Comparison of ENCODE assay signal across 9 cellular contexts in genomic region chr1:214439352-214440119, GRCh38.
A peak's percentile ranks its signal among the peaks of the same experiment; 100 is the strongest.
DNase-seq lines count a peak whose midpoint lies in the region; ATAC-seq, FAIRE-seq and TF ChIP-seq lines count a peak whose summit lies in the region.
"Had no signal": no experiment of that assay in that cellular context is flagged by ENCODE, and none has a peak within 500 bp of the region (broad histone marks: within the 10 kb centered on the region; RNA-seq: fewer than 3 reads in every experiment).

No MANE protein-coding gene starts in this region.

- no peaks in the 10 kb centered on the region for H3K27me3 ChIP-seq in stomach

- no peaks in the 10 kb centered on the region for H3K36me3 ChIP-seq in kidney (ENCODE audit: control insufficient read depth in 1 of 2, insufficient read depth in 2 of 2, low read length in 2 of 2)
- H3K36me3 ChIP-seq in stomach = no peaks in the 10 kb centered on the region
- H3K36me3 ChIP-seq: Peyer's patch had no signal

- H3K9me3 ChIP-seq in kidney (ENCODE audit: control insufficient read depth in 1 of 2, low read length in 2 of 2) (no peaks in the 10 kb centered on the region), stomach (no peaks in the 10 kb centered on the region)
- H3K9me3 ChIP-seq: Peyer's patch had no signal

- H3K27ac ChIP-seq in kidney (ENCODE audit: low read depth in 2 of 2, low read length in 2 of 2) (peak overlapping the region; percentile 45 to 63), stomach (peak overlapping the region; percentile 30 to 88 (median 69))

- H3K9me3 Mint-ChIP-seq in activated naive CD8-positive, alpha-beta T cell treated with anti-CD3 and anti-CD28 coated beads for 36 hours = no peaks in the 10 kb centered on the region

- TF ChIP-seq CTCF in kidney (IDR thresholded peaks at IDR 0.05; ENCODE audit: borderline replicate concordance, extremely low read depth, insufficient read depth) (no peak), stomach (IDR thresholded peaks at IDR 0.05) (no peak)

- peak overlapping the region in 1 of 2 donors; percentile 15 for H3K9ac ChIP-seq in kidney (ENCODE audit: low read length in 2 of 2)

- DNase-seq in DMS53 (lab: John Stamatoyannopoulos, UW) (peak; percentile 98), NCI-H510A treated with DMSO at 0.1 percent for 48 hours (lab: John Stamatoyannopoulos, UW) (peak; percentile 90), kidney (no peak), stomach (peak; percentile 64), G401 (ENCODE audit: low spot score) (no peak)
- DNase-seq in activated naive CD8-positive, alpha-beta T cell treated with anti-CD3 and anti-CD28 coated beads for 36 hours = peak; percentile 32

- no peak for FAIRE-seq in kidney (lab: Jason Lieb, UNC)

- in situ Hi-C loops in G401 (cut with HindIII; ENCODE audit: low sequenced_read_pairs) = loop anchor here (5.0 kb wide), 1 partner anchor 143 kb away; no protein-coding TSS in a partner anchor

- TF ChIP-seq EP300 in stomach (IDR thresholded peaks at IDR 0.05) = no peak

- H3K4me3 ChIP-seq in kidney (ENCODE audit: low read length in 2 of 2) = peak overlapping the region; percentile 22 to 32
- H3K4me3 ChIP-seq in stomach = peak overlapping the region in 1 of 4 donors; percentile 6
- H3K4me3 ChIP-seq: Peyer's patch had no signal

- H3K4me1 Mint-ChIP-seq in activated naive CD8-positive, alpha-beta T cell treated with anti-CD3 and anti-CD28 coated beads for 36 hours = peaks cover 36% of the 10 kb centered on the region

- intact Hi-C loops in kidney (cut with DNase I) (no loop called here), stomach (cut with DNase I; ENCODE audit: low total_unique reads) (no loop called here)

- peak; percentile 76 for ATAC-seq in GM19438 (IDR thresholded peaks at IDR 0.05; ENCODE audit: low read depth, unreplicated experiment)
- ATAC-seq in HG03432 (IDR thresholded peaks at IDR 0.05; ENCODE audit: unreplicated experiment) = peak; percentile 86

- H3K27me3 Mint-ChIP-seq in activated naive CD8-positive, alpha-beta T cell treated with anti-CD3 and anti-CD28 coated beads for 36 hours = peaks cover 8% of the 10 kb centered on the region

- H3K4me3 Mint-ChIP-seq in activated naive CD8-positive, alpha-beta T cell treated with anti-CD3 and anti-CD28 coated beads for 36 hours = peak overlapping the region; percentile 53

- H3K4me1 ChIP-seq in kidney (ENCODE audit: control insufficient read depth in 1 of 2, insufficient read depth in 1 of 2, low read depth in 1 of 2, low read length in 2 of 2) (peaks cover 0 to 9% of the 10 kb centered on the region in 2 donors), stomach (peaks cover 0 to 48% (median 30%) of the 10 kb centered on the region in 4 donors)
- H3K4me1 ChIP-seq: Peyer's patch had no signal

- H3K27ac Mint-ChIP-seq in activated naive CD8-positive, alpha-beta T cell treated with anti-CD3 and anti-CD28 coated beads for 36 hours = peak overlapping the region; percentile 88

- 15 to 44% (median 20%) methylated on average over 12 of the region's 12 CpGs for WGBS in stomach, 5 donors

- TF ChIP-seq POLR2A in stomach (IDR thresholded peaks at IDR 0.05) = no peak

- peaks cover 3% of the 10 kb centered on the region for H3K36me3 Mint-ChIP-seq in activated naive CD8-positive, alpha-beta T cell treated with anti-CD3 and anti-CD28 coated beads for 36 hours

Comparison
In these comparisons a context has a peak if more than half of its experiments do, and no peak if none do; other contexts are left out.
1. DNase-seq: peak in DMS53 (single experiment), NCI-H510A treated with DMSO at 0.1 percent for 48 hours (single experiment), activated naive CD8-positive, alpha-beta T cell treated with anti-CD3 and anti-CD28 coated beads for 36 hours (single experiment) and stomach (single experiment); none in kidney (single experiment) and G401 (single experiment).